ENCODE assay signal across 9 cellular contexts in genomic region chr10:110324805-110325280, GRCh38. TPM values are rescaled to one million over a fixed set of nuclear protein-coding genes. Genes with fewer than 3 reads are reported as not detected.
DNase-seq lines count a peak whose midpoint lies in the region; ATAC-seq and TF ChIP-seq lines count a peak whose summit lies in the region.
"Had no signal": no experiment of that assay in that cellular context is flagged by ENCODE, and none has a peak within 500 bp of the region (broad histone marks: within the 10 kb centered on the region; RNA-seq: fewer than 3 reads in every experiment).

No MANE protein-coding gene starts in this region.

- peaks cover 11% of the 10 kb centered on the region for H3K27me3 Mint-ChIP-seq in activated naive CD8-positive, alpha-beta T cell treated with anti-CD3 and anti-CD28 coated beads for 36 hours

- in situ Hi-C loops in GM13977 (cut with MboI; ENCODE audit: low pct_unique_long_range_greater_than_20kb, low sequenced_read_pairs, unreplicated experiment), result loop anchor here (10.0 kb wide), 1 partner anchor 210 kb away; no protein-coding TSS in a partner anchor

- H3K27ac Mint-ChIP-seq in activated naive CD8-positive, alpha-beta T cell treated with anti-CD3 and anti-CD28 coated beads for 36 hours, result peak overlapping the region; percentile 61

- DNase-seq in GM13977 (ENCODE audit: low spot score) (peak; percentile 57), NCI-H69 (lab: John Stamatoyannopoulos, UW) (no peak), NCI-H1694 (lab: John Stamatoyannopoulos, UW) (no peak)
- no peak for DNase-seq in activated naive CD8-positive, alpha-beta T cell treated with anti-CD3 and anti-CD28 coated beads for 36 hours
- DNase-seq in stimulated activated CD4-positive, alpha-beta T cell treated with anti-CD3 and anti-CD28 coated beads, Interleukin-4, amount 100 ng/mL, for 24 hours, result no peak
- DNase-seq: amygdala had no signal

- H3K4me1 Mint-ChIP-seq in activated naive CD8-positive, alpha-beta T cell treated with anti-CD3 and anti-CD28 coated beads for 36 hours, result peaks cover 11% of the 10 kb centered on the region

- ATAC-seq in GM19372 (IDR thresholded peaks at IDR 0.05; ENCODE audit: low read depth, unreplicated experiment) (peak; percentile 61), HG03039 (IDR thresholded peaks at IDR 0.05; ENCODE audit: unreplicated experiment) (peak; percentile 43), HG03025 (IDR thresholded peaks at IDR 0.05; ENCODE audit: low FRiP score, unreplicated experiment) (no peak)

- TF ChIP-seq CTCF in GM13977 (IDR thresholded peaks at IDR 0.05; ENCODE audit: extremely low read depth, insufficient read depth, missing control alignments), result no peak

- H3K9me3 Mint-ChIP-seq in activated naive CD8-positive, alpha-beta T cell treated with anti-CD3 and anti-CD28 coated beads for 36 hours, result peaks cover 13% of the 10 kb centered on the region

- H3K4me3 Mint-ChIP-seq in activated naive CD8-positive, alpha-beta T cell treated with anti-CD3 and anti-CD28 coated beads for 36 hours, result no peak overlapping the region

- peaks cover 3% of the 10 kb centered on the region for H3K36me3 Mint-ChIP-seq in activated naive CD8-positive, alpha-beta T cell treated with anti-CD3 and anti-CD28 coated beads for 36 hours

RNA-seq across cellular contexts. Expression of gene SMNDC1, which starts 20.1 kb away (rescaled TPM):
- 10 to 100 TPM; 55.1 to 56.9 TPM for total RNA-seq in activated naive CD8-positive, alpha-beta T cell treated with anti-CD3 and anti-CD28 coated beads for 36 hours
